ENCODE assay signal across 18 cellular contexts in the genomic region with DNA sequence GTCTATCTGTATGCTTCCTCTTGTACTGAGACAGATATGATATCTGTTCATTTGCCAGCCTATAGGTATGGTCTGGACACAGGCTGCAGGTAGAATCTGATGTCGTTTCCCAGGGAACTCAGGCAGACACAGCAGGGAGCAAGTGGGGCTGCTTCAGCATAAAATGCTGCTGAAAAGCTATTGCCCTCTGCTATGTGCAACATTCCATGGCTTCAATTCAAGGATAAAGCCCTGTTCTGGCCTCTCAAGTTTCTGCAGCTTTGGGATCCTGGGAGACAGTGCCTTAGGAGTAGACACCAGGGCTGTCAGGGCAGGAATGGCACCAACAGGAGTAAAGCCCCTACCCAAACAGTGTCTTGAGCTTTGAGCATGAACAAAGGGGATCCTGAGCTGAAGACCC.
DNase-seq lines count a peak whose midpoint lies in the region; ATAC-seq and TF ChIP-seq lines count a peak whose summit lies in the region.
"Had no signal": no experiment of that assay in that cellular context is flagged by ENCODE, and none has a peak within 500 bp of the region (broad histone marks: within the 10 kb centered on the region; RNA-seq: fewer than 3 reads in every experiment).

No MANE protein-coding gene starts in this region.

- H3K27ac ChIP-seq in H9 (ENCODE audit: insufficient read length, low read depth, low read length), result no peak overlapping the region
- no peak overlapping the region for H3K27ac ChIP-seq in mesendoderm (ENCODE audit: low read depth, low read length)

- no peak overlapping the region for H3K23ac ChIP-seq in H9 (ENCODE audit: insufficient read length, low read depth, low read length)
- H3K23ac ChIP-seq in mesendoderm (ENCODE audit: low read length), result no peak overlapping the region

- H4K5ac ChIP-seq in H9 (ENCODE audit: insufficient read length, low read depth, low read length) (no peak overlapping the region), mesendoderm (ENCODE audit: low read length) (no peak overlapping the region)

- no peak overlapping the region for H3K4me3 Mint-ChIP-seq in H9

- H2AFZ ChIP-seq in H9 (ENCODE audit: low read length), result peak overlapping the region; percentile 33

- H3K4me1 ChIP-seq in H9 (ENCODE audit: insufficient read depth, low read length) (no peaks in the 10 kb centered on the region), mesendoderm (ENCODE audit: control insufficient read depth, low read depth, low read length) (peaks cover 6% of the 10 kb centered on the region)

- no peaks in the 10 kb centered on the region for H3K36me3 ChIP-seq in mesendoderm (ENCODE audit: control insufficient read depth, insufficient read depth, low read length)
- H3K36me3 ChIP-seq: HAP-1 had no signal

- no peak overlapping the region for H2BK120ac ChIP-seq in H9 (ENCODE audit: low read depth, low read length, poor library complexity, severe bottlenecking)
- H2BK120ac ChIP-seq in mesendoderm (ENCODE audit: low read depth, low read length), result no peak overlapping the region

- H3K27me3 ChIP-seq in H9 (ENCODE audit: insufficient read depth, low read length) (no peaks in the 10 kb centered on the region), mesendoderm (ENCODE audit: insufficient read depth, low read length, poor library complexity) (no peaks in the 10 kb centered on the region)

- H3K56ac ChIP-seq in H9 (ENCODE audit: insufficient read length, low read depth, low read length), result no peak overlapping the region
- H3K56ac ChIP-seq in mesendoderm (ENCODE audit: low read length), result no peak overlapping the region

- no peaks in the 10 kb centered on the region for H3K79me1 ChIP-seq in H9 (ENCODE audit: insufficient read depth, low read depth, low read length, poor library complexity, severe bottlenecking)
- H3K79me1 ChIP-seq in mesendoderm (ENCODE audit: low read length), result no peaks in the 10 kb centered on the region

- no peaks in the 10 kb centered on the region for H4K20me1 ChIP-seq in H9 (ENCODE audit: control insufficient read depth, insufficient read depth, insufficient read length)

- H2BK12ac ChIP-seq in H9 (ENCODE audit: insufficient read length, low read depth, low read length), result no peak overlapping the region

- no peak overlapping the region for H3K14ac ChIP-seq in H9 (ENCODE audit: insufficient read depth, low read length)

- H3K79me2 ChIP-seq in H9 (ENCODE audit: insufficient read depth, low read length), result no peaks in the 10 kb centered on the region
- H3K79me2 ChIP-seq in mesendoderm (ENCODE audit: control insufficient read depth, insufficient read depth, low read length), result no peaks in the 10 kb centered on the region

- peaks cover 7 to 8% of the 10 kb centered on the region in 2 experiments for H3K9me3 Mint-ChIP-seq in H9

- no peaks in the 10 kb centered on the region for H3K23me2 ChIP-seq in H9 (ENCODE audit: insufficient read length, low read depth, low read length, poor library complexity, severe bottlenecking)

- H3K9me3 ChIP-seq in H9 (ENCODE audit: control insufficient read depth, low read depth, low read length), result no peaks in the 10 kb centered on the region
- H3K9me3 ChIP-seq: HAP-1 had no signal

- H2BK5ac ChIP-seq in H9 (ENCODE audit: insufficient read length, low read length), result no peak overlapping the region
- H2BK5ac ChIP-seq in mesendoderm (ENCODE audit: low read length), result no peak overlapping the region

- H4K8ac ChIP-seq in H9 (replicated peaks; ENCODE audit: insufficient read length, low read depth, low read length), result no peak overlapping the region
- H4K8ac ChIP-seq in mesendoderm (ENCODE audit: low read depth, low read length), result no peak overlapping the region

- no peak for TF ChIP-seq CTCF in H9 (conservative IDR thresholded peaks at IDR 0.05)

- H3K4ac ChIP-seq in H9 (ENCODE audit: low read depth, low read length), result no peak overlapping the region
- no peak overlapping the region for H3K4ac ChIP-seq in mesendoderm (ENCODE audit: low read depth, low read length)

- no CpG with 5 or more reads among the region's 1 CpG for WGBS in H9 (ENCODE audit: extremely low coverage, insufficient read length, low lambda C conversion rate)
- WGBS in mesendoderm (ENCODE audit: extremely low coverage, insufficient coverage, low lambda C conversion rate), result no CpG with 5 or more reads among the region's 1 CpG

- ATAC-seq in GM18502 (IDR thresholded peaks at IDR 0.05; ENCODE audit: poor library complexity, unreplicated experiment), result no peak
- no peak for ATAC-seq in GM18861 (IDR thresholded peaks at IDR 0.05; ENCODE audit: unreplicated experiment)

- peak; percentile 28 for DNase-seq in AG20443 (ENCODE audit: low spot score)
- no peak for DNase-seq in H9
- peak; percentile 44 for DNase-seq in dedifferentiated amniotic fluid mesenchymal stem cell (ENCODE audit: extremely low spot score)
- peak; percentile 79 for DNase-seq in mesendoderm
- no peak for DNase-seq in NCI-H187 treated with DMSO at 0.1 percent for 48 hours (lab: John Stamatoyannopoulos, UW)
- DNase-seq in pons (ENCODE audit: low spot score), result no peak
- DNase-seq: COR-L47, EL, NCI-H1105 treated with DMSO at 0.1 percent for 48 hours, NCI-H1694 treated with DMSO at 0.1 percent for 48 hours, NCI-H446, NCI-H69, OCI-M1, RPMI8226, SIG-M5 had no signal

- H3K27ac Mint-ChIP-seq in H9, result no peak overlapping the region

- H2BK15ac ChIP-seq in H9 (ENCODE audit: low read depth, low read length) (no peak overlapping the region), mesendoderm (replicated peaks; ENCODE audit: low read depth) (no peak overlapping the region)

- H2BK20ac ChIP-seq in H9 (ENCODE audit: low read depth, low read length, poor library complexity, severe bottlenecking), result no peak overlapping the region

- H3K4me2 ChIP-seq in H9 (ENCODE audit: insufficient read depth, insufficient read length, low read length), result no peak overlapping the region
- no peak overlapping the region for H3K4me2 ChIP-seq in mesendoderm (ENCODE audit: low read length)

- H3K27me3 Mint-ChIP-seq in H9 (ENCODE audit: low read depth), result no peaks in the 10 kb centered on the region; the same call in none of the 2 replicates

- H3T11ph ChIP-seq in H9 (ENCODE audit: low read length), result no peak overlapping the region

- no peak overlapping the region for H3K9ac ChIP-seq in H9 (ENCODE audit: extremely low read depth, insufficient read length, low read length)
- H3K9ac ChIP-seq in mesendoderm (ENCODE audit: low read length), result no peak overlapping the region

- H2AK5ac ChIP-seq in H9 (ENCODE audit: insufficient read length, low read length) (no peak overlapping the region), mesendoderm (ENCODE audit: low read length) (no peak overlapping the region)

- no peak overlapping the region for H3K4me3 ChIP-seq in mesendoderm (ENCODE audit: low read length)
- H3K4me3 ChIP-seq: HAP-1 had no signal

- peaks cover 0 to 5% (median 4%) of the 10 kb centered on the region in 3 experiments; a peak in 5 of 7 replicates for H3K36me3 Mint-ChIP-seq in H9 (ENCODE audit: insufficient read depth in 1 of 3, low read depth in 3 of 3)

- peaks cover 12 to 14% of the 10 kb centered on the region in 2 experiments for H3K4me1 Mint-ChIP-seq in H9

- H4K91ac ChIP-seq in H9 (ENCODE audit: insufficient read length, low read depth, low read length), result no peak overlapping the region

- no peak overlapping the region for H3K18ac ChIP-seq in H9 (ENCODE audit: insufficient read length, low read depth, low read length)
- H3K18ac ChIP-seq in mesendoderm (ENCODE audit: low read length), result no peak overlapping the region

Comparison
In these comparisons a context has a peak if more than half of its experiments do, and no peak if none do; other contexts are left out.
1. DNase-seq: peak in AG20443 (single experiment), dedifferentiated amniotic fluid mesenchymal stem cell (single experiment) and mesendoderm (single experiment); none in H9 (single experiment), NCI-H187 treated with DMSO at 0.1 percent for 48 hours (single experiment) and pons (single experiment).